Comparison of ENCODE assay signal across 11 cellular contexts in genomic region chr4:107210450-107211239, GRCh38.
DNase-seq lines count a peak whose midpoint lies in the region; ATAC-seq and TF ChIP-seq lines count a peak whose summit lies in the region.
"Had no signal": no experiment of that assay in that cellular context is flagged by ENCODE, and none has a peak within 500 bp of the region (broad histone marks: within the 10 kb centered on the region; RNA-seq: fewer than 3 reads in every experiment).

No MANE protein-coding gene starts in this region.

- no peak overlapping the region for H3K27ac Mint-ChIP-seq in type B pancreatic cell
- H3K27ac Mint-ChIP-seq: activated CD8-positive, alpha-beta T cell treated with anti-CD3 and anti-CD28 coated beads, Interleukin-2, amount 10 ng/mL, durations not matched to agents 7 days and 5 days; stimulated activated naive CD8-positive, alpha-beta T cell treated with anti-CD3 and anti-CD28 coated beads, Interleukin-15, Interleukin-2, amounts not matched to agents 100 ng/mL and 50 ng/mL, for 24 hours had no signal

- H3K9me3 Mint-ChIP-seq in type B pancreatic cell = peaks cover 4% of the 10 kb centered on the region

- ATAC-seq in GM19463 (IDR thresholded peaks at IDR 0.05; ENCODE audit: unreplicated experiment) (no peak), left lobe of liver (no peak)
- ATAC-seq: activated CD8-positive, alpha-beta T cell treated with anti-CD3 and anti-CD28 coated beads, Interleukin-2, amount 10 ng/mL, durations not matched to agents 7 days and 5 days had no signal

- peaks cover 25% of the 10 kb centered on the region for H3K4me1 Mint-ChIP-seq in type B pancreatic cell (ENCODE audit: unreplicated experiment)

- in situ Hi-C loops in T47D (cut with HindIII; ENCODE audit: low pct_unique_long_range_greater_than_20kb, low sequenced_read_pairs) = no loop called here

- H3K36me3 Mint-ChIP-seq in type B pancreatic cell = no peaks in the 10 kb centered on the region

- peak overlapping the region; percentile 76 for H3K4me3 Mint-ChIP-seq in type B pancreatic cell
- H3K4me3 Mint-ChIP-seq: activated CD8-positive, alpha-beta T cell treated with anti-CD3 and anti-CD28 coated beads, Interleukin-2, amount 10 ng/mL, durations not matched to agents 7 days and 5 days; stimulated activated naive CD8-positive, alpha-beta T cell treated with anti-CD3 and anti-CD28 coated beads, Interleukin-15, Interleukin-2, amounts not matched to agents 100 ng/mL and 50 ng/mL, for 24 hours had no signal

- TF ChIP-seq CTCF in type B pancreatic cell (conservative IDR thresholded peaks at IDR 0.05) = no peak

- no peaks in the 10 kb centered on the region for H3K27me3 Mint-ChIP-seq in type B pancreatic cell
- H3K27me3 Mint-ChIP-seq: stimulated activated naive CD8-positive, alpha-beta T cell treated with anti-CD3 and anti-CD28 coated beads, Interleukin-15, Interleukin-2, amounts not matched to agents 100 ng/mL and 50 ng/mL, for 24 hours had no signal

- DNase-seq in DMS153 treated with DMSO at 0.1 percent for 48 hours (lab: John Stamatoyannopoulos, UW; ENCODE audit: unreplicated experiment) (peak; percentile 13), DMS153 (lab: John Stamatoyannopoulos, UW) (no peak), T47D (ENCODE audit: low read depth in 1 of 2, low spot score in 1 of 2) (peak; percentile 4 to 36), kidney tubule cell (ENCODE audit: low spot score) (peak; percentile 18), type B pancreatic cell (ENCODE audit: extremely low spot score, unreplicated experiment) (no peak), NCI-H2227 treated with DMSO at 0.1 percent for 48 hours (lab: John Stamatoyannopoulos, UW) (no peak), left lobe of liver (ENCODE audit: low spot score) (no peak)
- DNase-seq: activated CD8-positive, alpha-beta T cell treated with anti-CD3 and anti-CD28 coated beads, Interleukin-2, amount 10 ng/mL, durations not matched to agents 7 days and 5 days; NCI-H1105 treated with DMSO at 0.1 percent for 48 hours had no signal

Comparison
In these comparisons a context has a peak if more than half of its experiments do, and no peak if none do; other contexts are left out.
1. DNase-seq: peak in DMS153 treated with DMSO at 0.1 percent for 48 hours (single experiment), T47D (2 of 2) and kidney tubule cell (single experiment); none in DMS153 (single experiment), type B pancreatic cell (single experiment), NCI-H2227 treated with DMSO at 0.1 percent for 48 hours (single experiment) and left lobe of liver (single experiment).